ENCODE assay signal across 9 cellular contexts in the genomic region with DNA sequence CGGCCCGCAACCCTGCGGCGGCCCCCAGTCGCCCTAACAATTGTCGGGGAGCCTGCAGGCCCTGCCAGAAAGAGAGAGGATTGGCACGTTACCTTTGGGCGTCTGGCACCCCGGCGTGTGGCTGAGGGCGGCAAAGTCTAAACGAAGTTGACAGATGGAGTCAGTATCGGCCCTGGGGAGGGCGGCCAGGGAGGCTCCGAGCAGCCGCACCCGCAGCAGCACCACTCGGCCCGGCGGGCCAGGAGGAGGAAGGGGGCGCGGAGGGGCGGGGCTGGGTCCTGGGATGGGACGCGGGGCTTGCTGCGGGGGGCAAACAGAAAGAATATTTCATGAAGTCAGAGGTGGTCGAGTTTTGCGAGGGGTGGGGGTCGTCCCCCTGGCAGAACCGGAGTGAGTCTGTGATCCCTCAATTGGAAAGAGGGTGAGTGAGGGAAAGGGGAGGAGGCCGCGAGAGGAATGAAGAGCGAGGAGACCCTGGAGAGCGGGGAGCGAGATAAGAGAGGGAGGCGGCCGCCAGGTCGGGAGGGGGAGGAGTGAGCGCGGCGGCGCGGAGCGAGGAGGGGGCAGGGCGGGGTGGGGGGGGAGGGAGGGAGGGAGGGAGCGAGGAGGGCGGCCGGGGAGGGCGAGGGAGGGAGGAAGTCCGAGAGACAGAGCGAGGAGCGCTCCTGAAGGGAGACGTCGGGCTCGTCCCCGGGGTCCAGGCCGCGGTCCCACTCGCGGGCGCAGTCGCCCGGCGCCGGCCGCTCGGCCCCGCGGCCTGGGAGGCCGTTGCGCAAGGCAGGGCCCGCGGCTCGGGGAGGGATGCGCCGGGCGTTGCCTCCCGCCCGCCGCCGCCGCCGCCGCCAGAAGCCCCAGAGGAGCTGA. TPM values are rescaled to one million over a fixed set of nuclear protein-coding genes. Genes with fewer than 3 reads are reported as not detected.
DNase-seq lines count a peak whose midpoint lies in the region; ATAC-seq and TF ChIP-seq lines count a peak whose summit lies in the region.
"Had no signal": no experiment of that assay in that cellular context is flagged by ENCODE, and none has a peak within 500 bp of the region (broad histone marks: within the 10 kb centered on the region; RNA-seq: fewer than 3 reads in every experiment).

A gene (plus strand): TSS at position 650 of the 864 bp plus-strand sequence. CDS start 372 bp downstream, outside the sequence.

- no peaks in the 10 kb centered on the region for H4K20me1 ChIP-seq in H9 (ENCODE audit: control insufficient read depth, insufficient read depth, insufficient read length)

- H4K8ac ChIP-seq in H9 (replicated peaks; ENCODE audit: insufficient read length, low read depth, low read length) = no peak within 1 kb of the TSS

- POLR2A ChIA-PET in activated CD4-positive, alpha-beta memory T cell treated with anti-CD3 and anti-CD28 coated beads, Interleukin-2, amount 10 ng/mL, durations not matched to agents 7 days and 5 days (lab: Charles Lee) = no interaction called here
- POLR2A ChIA-PET in RWPE1 (lab: Yijun Ruan, JAX; ENCODE audit: low non-redundant PET) = no interaction called here

- H2AK5ac ChIP-seq in H9 (ENCODE audit: insufficient read length, low read length) = no peak within 1 kb of the TSS

- ATAC-seq in left ventricle myocardium superior (peak; percentile 56), GM18870 (IDR thresholded peaks at IDR 0.05; ENCODE audit: unreplicated experiment) (no peak), HG02678 (IDR thresholded peaks at IDR 0.05; ENCODE audit: unreplicated experiment) (no peak), HG03280 (IDR thresholded peaks at IDR 0.05; ENCODE audit: unreplicated experiment) (no peak)

- no peak within 1 kb of the TSS for H2BK5ac ChIP-seq in H9 (ENCODE audit: insufficient read length, low read length)

- H3K4me1 ChIP-seq in H9 (ENCODE audit: insufficient read depth, low read length) (no peaks in the 10 kb centered on the region), skeletal muscle tissue (ENCODE audit: control insufficient read depth in 3 of 3, insufficient read depth in 3 of 3, low read length in 3 of 3) (peaks cover 6 to 21% (median 8%) of the 10 kb centered on the region in 3 donors)

- H3K4me3 Mint-ChIP-seq in H9 = peak within 1 kb of the TSS; percentile 55 to 80
- peak within 1 kb of the TSS; percentile 27 for H3K4me3 Mint-ChIP-seq in activated CD4-positive, alpha-beta memory T cell treated with anti-CD3 and anti-CD28 coated beads, Interleukin-2, amount 10 ng/mL, durations not matched to agents 7 days and 5 days

- H3K9ac ChIP-seq in H9 (ENCODE audit: extremely low read depth, insufficient read length, low read length) (no peak within 1 kb of the TSS), skeletal muscle tissue (ENCODE audit: low read depth in 1 of 3, low read length in 3 of 3) (peak within 1 kb of the TSS in 1 of 3 donors; percentile 45)

- H2BK120ac ChIP-seq in H9 (ENCODE audit: low read depth, low read length, poor library complexity, severe bottlenecking) = no peak within 1 kb of the TSS

- intact Hi-C loops in left ventricle myocardium superior (cut with micrococcal nuclease) = no loop called here

- H3K79me2 ChIP-seq in H9 (ENCODE audit: insufficient read depth, low read length) = no peaks in the 10 kb centered on the region

- H3K27me3 ChIP-seq in H9 (ENCODE audit: insufficient read depth, low read length) = peaks cover 88% of the 10 kb centered on the region
- peaks cover 83 to 89% (median 87%) of the 10 kb centered on the region in 3 donors for H3K27me3 ChIP-seq in skeletal muscle tissue (ENCODE audit: control insufficient read depth in 3 of 3, insufficient read depth in 3 of 3, low read length in 3 of 3)

- DNase-seq in H9 (peak; percentile 79), left ventricle myocardium superior (peak; percentile 53), RWPE1 (ENCODE audit: low spot score) (no peak)
- no peak for DNase-seq in activated CD4-positive, alpha-beta memory T cell treated with anti-CD3 and anti-CD28 coated beads, Interleukin-2, amount 10 ng/mL, durations not matched to agents 7 days and 5 days

- H3K4me3 ChIP-seq in skeletal muscle tissue (ENCODE audit: low read length in 3 of 3) = peak within 1 kb of the TSS; percentile 30 to 68 (median 57)

- TF ChIP-seq CTCF in H9 (conservative IDR thresholded peaks at IDR 0.05) = no peak
- no peak for TF ChIP-seq CTCF in RWPE1 (conservative IDR thresholded peaks at IDR 0.05; ENCODE audit: low read depth)

- H3T11ph ChIP-seq in H9 (ENCODE audit: low read length) = no peak within 1 kb of the TSS

- peaks cover 22 to 37% of the 10 kb centered on the region in 2 experiments for H3K4me1 Mint-ChIP-seq in H9
- H3K4me1 Mint-ChIP-seq in activated CD4-positive, alpha-beta memory T cell treated with anti-CD3 and anti-CD28 coated beads, Interleukin-2, amount 10 ng/mL, durations not matched to agents 7 days and 5 days = peaks cover 24% of the 10 kb centered on the region

- peaks cover 2 to 14% of the 10 kb centered on the region in 2 experiments; a peak in 4 of 5 replicates for H3K9me3 Mint-ChIP-seq in H9
- no peaks in the 10 kb centered on the region for H3K9me3 Mint-ChIP-seq in activated CD4-positive, alpha-beta memory T cell treated with anti-CD3 and anti-CD28 coated beads, Interleukin-2, amount 10 ng/mL, durations not matched to agents 7 days and 5 days

- H3K27ac Mint-ChIP-seq in H9 = no peak within 1 kb of the TSS
- H3K27ac Mint-ChIP-seq in activated CD4-positive, alpha-beta memory T cell treated with anti-CD3 and anti-CD28 coated beads, Interleukin-2, amount 10 ng/mL, durations not matched to agents 7 days and 5 days = no peak within 1 kb of the TSS

- no peak within 1 kb of the TSS for H4K91ac ChIP-seq in H9 (ENCODE audit: insufficient read length, low read depth, low read length)

- H3K36me3 Mint-ChIP-seq in H9 (ENCODE audit: insufficient read depth in 1 of 3, low read depth in 3 of 3) = no peaks in the 10 kb centered on the region
- peaks cover 3% of the 10 kb centered on the region for H3K36me3 Mint-ChIP-seq in activated CD4-positive, alpha-beta memory T cell treated with anti-CD3 and anti-CD28 coated beads, Interleukin-2, amount 10 ng/mL, durations not matched to agents 7 days and 5 days (ENCODE audit: low read depth)

- H2BK20ac ChIP-seq in H9 (ENCODE audit: low read depth, low read length, poor library complexity, severe bottlenecking) = no peak within 1 kb of the TSS

- no peak within 1 kb of the TSS for H3K27ac ChIP-seq in H9 (ENCODE audit: insufficient read length, low read depth, low read length)
- H3K27ac ChIP-seq in skeletal muscle tissue (ENCODE audit: low read depth, low read length) = no peak within 1 kb of the TSS
- no peak within 1 kb of the TSS for H3K27ac ChIP-seq in RWPE1

- no CpG with 5 or more reads among the region's 84 CpGs for WGBS in H9 (ENCODE audit: extremely low coverage, insufficient read length, low lambda C conversion rate)

- CTCF ChIA-PET in activated CD4-positive, alpha-beta memory T cell treated with anti-CD3 and anti-CD28 coated beads, Interleukin-2, amount 10 ng/mL, durations not matched to agents 7 days and 5 days (lab: Charles Lee) = interaction anchor here (1.2 to 3.5 kb wide), 2 partner anchors 8 to 10 kb away, joined by 3 to 24 read pairs; no protein-coding TSS in a partner anchor
- CTCF ChIA-PET in RWPE1 (lab: Yijun Ruan, JAX) = no interaction called here

- no peak within 1 kb of the TSS for H3K18ac ChIP-seq in H9 (ENCODE audit: insufficient read length, low read depth, low read length)

- H3K23me2 ChIP-seq in H9 (ENCODE audit: insufficient read length, low read depth, low read length, poor library complexity, severe bottlenecking) = peaks cover 3% of the 10 kb centered on the region

- H2BK12ac ChIP-seq in H9 (ENCODE audit: insufficient read length, low read depth, low read length) = no peak within 1 kb of the TSS

- H3K56ac ChIP-seq in H9 (ENCODE audit: insufficient read length, low read depth, low read length) = no peak within 1 kb of the TSS

- H3K36me3 ChIP-seq in skeletal muscle tissue (ENCODE audit: control insufficient read depth in 3 of 3, insufficient read depth in 3 of 3, low read length in 3 of 3) = no peaks in the 10 kb centered on the region

- no peak within 1 kb of the TSS for H4K5ac ChIP-seq in H9 (ENCODE audit: insufficient read length, low read depth, low read length)

- H3K23ac ChIP-seq in H9 (ENCODE audit: insufficient read length, low read depth, low read length) = no peak within 1 kb of the TSS

- peak within 1 kb of the TSS; percentile 47 for H3K4me2 ChIP-seq in H9 (ENCODE audit: insufficient read depth, insufficient read length, low read length)

- H3K14ac ChIP-seq in H9 (ENCODE audit: insufficient read depth, low read length) = no peak within 1 kb of the TSS; the same call in 1 of the 2 replicates

- no peaks in the 10 kb centered on the region for H3K79me1 ChIP-seq in H9 (ENCODE audit: insufficient read depth, low read depth, low read length, poor library complexity, severe bottlenecking)

- H2BK15ac ChIP-seq in H9 (ENCODE audit: low read depth, low read length) = no peak within 1 kb of the TSS

- no peak within 1 kb of the TSS for H2AFZ ChIP-seq in H9 (ENCODE audit: low read length)

- no peaks in the 10 kb centered on the region for H3K9me3 ChIP-seq in H9 (ENCODE audit: control insufficient read depth, low read depth, low read length)
- H3K9me3 ChIP-seq in skeletal muscle tissue (ENCODE audit: control insufficient read depth in 3 of 3, low read length in 3 of 3) = no peaks in the 10 kb centered on the region

- H3K27me3 Mint-ChIP-seq in H9 (ENCODE audit: low read depth) = peaks cover 94% of the 10 kb centered on the region
- H3K27me3 Mint-ChIP-seq in activated CD4-positive, alpha-beta memory T cell treated with anti-CD3 and anti-CD28 coated beads, Interleukin-2, amount 10 ng/mL, durations not matched to agents 7 days and 5 days = peaks cover 79% of the 10 kb centered on the region

- no peak within 1 kb of the TSS for H3K4ac ChIP-seq in H9 (ENCODE audit: low read depth, low read length)

RNA-seq across cellular contexts. Expression of the gene that starts here (rescaled TPM):
- total RNA-seq in H9 (2021) (not detected in 2 replicates), left ventricle myocardium superior (not detected), skeletal muscle tissue (0.52 TPM)
- not detected for total RNA-seq in activated CD4-positive, alpha-beta memory T cell treated with anti-CD3 and anti-CD28 coated beads, Interleukin-2, amount 10 ng/mL, durations not matched to agents 7 days and 5 days
- total RNA-seq: lung microvascular endothelial cell had no signal

Comparison
In these comparisons a context has a peak if more than half of its experiments do, and no peak if none do; other contexts are left out.
1. Peak in DNase-seq and H3K4me2 ChIP-seq in H9; RNA of the gene not detected or under 1 TPM.
2. Peak in DNase-seq and ATAC-seq in left ventricle myocardium superior; RNA of the gene not detected or under 1 TPM.